ENCODE assay signal across 9 cellular contexts in genomic region chr19:47719047-47719885, GRCh38. TPM values are rescaled to one million over a fixed set of nuclear protein-coding genes. Genes with fewer than 3 reads are reported as not detected.
A peak's percentile ranks its signal among the peaks of the same experiment; 100 is the strongest.
DNase-seq lines count a peak whose midpoint lies in the region; ATAC-seq and TF ChIP-seq lines count a peak whose summit lies in the region.
"Had no signal": no experiment of that assay in that cellular context is flagged by ENCODE, and none has a peak within 500 bp of the region (broad histone marks: within the 10 kb centered on the region; RNA-seq: fewer than 3 reads in every experiment).

No MANE protein-coding gene starts in this region.

- peak overlapping the region in 1 of 2 experiments; percentile 40; a peak in 2 of 4 replicates for H3K4me3 ChIP-seq in SK-N-SH (ENCODE audit: low read depth in 2 of 2, low read length in 1 of 2)
- no peak overlapping the region for H3K4me3 ChIP-seq in trophoblast cell (ENCODE audit: low read depth, low read length)

- no peak for TF ChIP-seq CTCF in SK-N-SH (IDR thresholded peaks at IDR 0.05)

- H2BK120ac ChIP-seq in trophoblast cell (ENCODE audit: insufficient read depth, low read length, poor library complexity) = peak overlapping the region; percentile 11

- H3K14ac ChIP-seq in trophoblast cell (ENCODE audit: low read length) = no peak overlapping the region

- peak overlapping the region; percentile 40 for H4K8ac ChIP-seq in trophoblast cell (ENCODE audit: low read depth, low read length)

- H3K23ac ChIP-seq in trophoblast cell (ENCODE audit: low read length) = no peak overlapping the region

- H3K27ac ChIP-seq in SK-N-SH (ENCODE audit: low read depth in 2 of 2, low read length in 1 of 2) (peak overlapping the region; percentile 94 to 95), trophoblast cell (ENCODE audit: low read depth, low read length) (peak overlapping the region; percentile 51)

- H3K27ac Mint-ChIP-seq in activated CD8-positive, alpha-beta memory T cell treated with anti-CD3 and anti-CD28 coated beads, Interleukin-2, amount 10 ng/mL, durations not matched to agents 7 days and 5 days = no peak overlapping the region

- H2BK5ac ChIP-seq in trophoblast cell (ENCODE audit: low read depth, low read length, poor library complexity) = no peak overlapping the region

- H3K4me3 Mint-ChIP-seq in activated CD8-positive, alpha-beta memory T cell treated with anti-CD3 and anti-CD28 coated beads, Interleukin-2, amount 10 ng/mL, durations not matched to agents 7 days and 5 days = no peak overlapping the region
- H3K4me3 Mint-ChIP-seq: central memory CD8-positive, alpha-beta T cell had no signal

- no peak for TF ChIP-seq RAD21 in SK-N-SH (IDR thresholded peaks at IDR 0.05; ENCODE audit: low read length)

- peaks cover 3% of the 10 kb centered on the region for H3K79me1 ChIP-seq in trophoblast cell (ENCODE audit: low read length)

- H3F3A ChIP-seq in SK-N-SH (replicated peaks; ENCODE audit: insufficient read depth) = peaks cover 35% of the 10 kb centered on the region

- H3K4me1 ChIP-seq in SK-N-SH (ENCODE audit: control insufficient read depth in 1 of 2, insufficient read depth in 2 of 2, low read depth in 1 of 2, low read length in 1 of 2) = peaks cover 19 to 21% of the 10 kb centered on the region in 2 experiments; a peak in 3 of 4 replicates
- peaks cover 9 to 25% of the 10 kb centered on the region in 2 experiments for H3K4me1 ChIP-seq in trophoblast cell (ENCODE audit: control insufficient read depth in 1 of 2, insufficient read depth in 2 of 2, low read length in 2 of 2)

- H3K9ac ChIP-seq in SK-N-SH (peak overlapping the region; percentile 62), trophoblast cell (ENCODE audit: low read length) (no peak overlapping the region)

- ATAC-seq in HG03354 (IDR thresholded peaks at IDR 0.05; ENCODE audit: poor library complexity, severe bottlenecking, unreplicated experiment) = no peak
- no peak for ATAC-seq in GM19455 (IDR thresholded peaks at IDR 0.05; ENCODE audit: unreplicated experiment)
- ATAC-seq in activated CD8-positive, alpha-beta memory T cell treated with anti-CD3 and anti-CD28 coated beads, Interleukin-2, amount 10 ng/mL, durations not matched to agents 7 days and 5 days = no peak

- H3K36me3 ChIP-seq in SK-N-SH (replicated peaks in 1 of 2; ENCODE audit: control insufficient read depth in 1 of 2, insufficient read depth in 2 of 2, low read length in 1 of 2) (peaks cover 0 to 38% of the 10 kb centered on the region in 2 experiments), trophoblast cell (ENCODE audit: control insufficient read depth in 1 of 2, insufficient read depth in 2 of 2, low read length in 2 of 2) (peaks cover 11 to 15% of the 10 kb centered on the region in 2 experiments)

- H3K9me3 ChIP-seq in SK-N-SH (no peaks in the 10 kb centered on the region), trophoblast cell (ENCODE audit: insufficient read depth, low read depth, low read length) (peaks cover 5% of the 10 kb centered on the region)

- no peak overlapping the region for H3K4ac ChIP-seq in trophoblast cell (ENCODE audit: low read depth, low read length)

- H3K9me2 ChIP-seq in SK-N-SH = no peaks in the 10 kb centered on the region

- H2BK12ac ChIP-seq in trophoblast cell (ENCODE audit: low read length) = peak overlapping the region; percentile 68

- peak overlapping the region; percentile 54 for H4K91ac ChIP-seq in trophoblast cell (ENCODE audit: low read depth, low read length)

- peaks cover 87% of the 10 kb centered on the region for H3K79me2 ChIP-seq in SK-N-SH (ENCODE audit: insufficient read depth)
- H3K79me2 ChIP-seq in trophoblast cell (ENCODE audit: control insufficient read depth, insufficient read depth, low read length, poor library complexity) = peaks cover 2% of the 10 kb centered on the region

- peaks cover 11% of the 10 kb centered on the region for H3K27me3 Mint-ChIP-seq in activated CD8-positive, alpha-beta memory T cell treated with anti-CD3 and anti-CD28 coated beads, Interleukin-2, amount 10 ng/mL, durations not matched to agents 7 days and 5 days

- no peaks in the 10 kb centered on the region for H3K9me3 Mint-ChIP-seq in activated CD8-positive, alpha-beta memory T cell treated with anti-CD3 and anti-CD28 coated beads, Interleukin-2, amount 10 ng/mL, durations not matched to agents 7 days and 5 days (ENCODE audit: low read depth)
- H3K9me3 Mint-ChIP-seq: central memory CD8-positive, alpha-beta T cell had no signal

- POLR2A ChIA-PET in SK-N-SH (lab: Yijun Ruan, JAX) = interaction anchor here (0.5 to 1.5 kb wide), 7 partner anchors 16 to 1098 kb away, joined by 3 to 8 read pairs (median 3); partner anchors contain the start of genes INAFM1 and NOP53

- no peaks in the 10 kb centered on the region for H3K4me1 Mint-ChIP-seq in activated CD8-positive, alpha-beta memory T cell treated with anti-CD3 and anti-CD28 coated beads, Interleukin-2, amount 10 ng/mL, durations not matched to agents 7 days and 5 days
- H3K4me1 Mint-ChIP-seq: central memory CD8-positive, alpha-beta T cell had no signal

- DNase-seq in Daoy (ENCODE audit: low read depth) (peak; percentile 92), SK-N-SH (peak; percentile 95), glomerular visceral epithelial cell (ENCODE audit: extremely low spot score) (peak; percentile 95), trophoblast cell (no peak), AML-193 (lab: John Stamatoyannopoulos, UW) (no peak)
- no peak for DNase-seq in activated CD8-positive, alpha-beta memory T cell treated with anti-CD3 and anti-CD28 coated beads, Interleukin-2, amount 10 ng/mL, durations not matched to agents 7 days and 5 days

- H4K20me1 ChIP-seq in SK-N-SH (ENCODE audit: insufficient read depth) = peaks cover 7% of the 10 kb centered on the region; the same call in 1 of the 2 replicates

- H2AFZ ChIP-seq in SK-N-SH (ENCODE audit: low read depth) = no peak overlapping the region
- H2AFZ ChIP-seq in trophoblast cell (ENCODE audit: insufficient read depth, low read length, poor library complexity) = peak overlapping the region; percentile 37

- no peak overlapping the region for H3K18ac ChIP-seq in trophoblast cell (ENCODE audit: low read length)

- H2AK5ac ChIP-seq in trophoblast cell (ENCODE audit: low read length) = no peak overlapping the region

- WGBS in SK-N-SH (ENCODE audit: low lambda C conversion rate) = 4% methylated on average over 21 of the region's 27 CpGs
- no CpG with 5 or more reads among the region's 27 CpGs for WGBS in trophoblast cell (ENCODE audit: extremely low coverage, insufficient coverage, insufficient read length)

- peak overlapping the region; percentile 49 for H4K12ac ChIP-seq in trophoblast cell (ENCODE audit: low read depth, low read length)

- H3K36me3 Mint-ChIP-seq in activated CD8-positive, alpha-beta memory T cell treated with anti-CD3 and anti-CD28 coated beads, Interleukin-2, amount 10 ng/mL, durations not matched to agents 7 days and 5 days = no peaks in the 10 kb centered on the region

- peak; percentile 57 to 79; a peak in 2 of 4 replicates for TF ChIP-seq EP300 in SK-N-SH (IDR thresholded peaks at IDR 0.05; ENCODE audit: borderline replicate concordance in 1 of 2, low read depth in 1 of 2, low read length in 1 of 2)

- H3K27me3 ChIP-seq in SK-N-SH (ENCODE audit: insufficient read depth) (no peaks in the 10 kb centered on the region), trophoblast cell (ENCODE audit: insufficient read depth, low read length) (no peaks in the 10 kb centered on the region)

- CTCF ChIA-PET in SK-N-SH (lab: Yijun Ruan, JAX) = interaction anchor here (0.6 to 23.1 kb wide), 7 partner anchors 9 to 283 kb away, joined by 3 to 475 read pairs (median 4); partner anchors contain the start of genes NAPA and NOP53
- CTCF ChIA-PET in activated CD8-positive, alpha-beta memory T cell treated with anti-CD3 and anti-CD28 coated beads, Interleukin-2, amount 10 ng/mL, durations not matched to agents 7 days and 5 days (lab: Charles Lee) = no interaction called here

- H3K4me2 ChIP-seq in SK-N-SH (peak overlapping the region; percentile 84), trophoblast cell (ENCODE audit: low read length) (no peak overlapping the region)

TF ChIP-seq in SK-N-SH, 30 proteins besides CTCF, POLR2A, EP300 and RAD21 (continues in another document):
- no peak for TF ChIP-seq NRF1 (IDR thresholded peaks at IDR 0.05; ENCODE audit: low read depth, low read length)
- TF ChIP-seq YY1 (IDR thresholded peaks at IDR 0.05; ENCODE audit: low read depth) = peak; percentile 44; the same call in 1 of the 2 replicates
- peak; percentile 72 for TF ChIP-seq USF2 (IDR thresholded peaks at IDR 0.05; ENCODE audit: borderline replicate concordance, low read depth, low read length)
- TF ChIP-seq CHD2 (IDR thresholded peaks at IDR 0.05; ENCODE audit: low read length, partially characterized antibody) = no peak

RNA-seq across cellular contexts. Expression of gene EHD2, which starts 6.0 kb away (rescaled TPM):
- 7.4 and 9.7 TPM in 2 replicates for total RNA-seq in Daoy (2014; rRNA removed; shearing (Covaris generic))
- polyA plus RNA-seq in SK-N-SH (2012; rRNA removed) = 26.3 and 55.5 TPM in 2 replicates
- polyA plus RNA-seq in SK-N-SH (2012; cell fraction: cytosol; rRNA removed) = 28.1 and 43.3 TPM in 2 replicates
- 47.4 and 49.0 TPM in 2 replicates for polyA plus RNA-seq in SK-N-SH (2012; cell fraction: nucleus; rRNA removed)
- 47.6 and 50.3 TPM in 2 replicates for polyA plus RNA-seq in trophoblast cell (2013)
- total RNA-seq in activated CD8-positive, alpha-beta memory T cell treated with anti-CD3 and anti-CD28 coated beads, Interleukin-2, amount 10 ng/mL, durations not matched to agents 7 days and 5 days = under 1 TPM in 1 of 2 experiments, not detected in 1; 0.07 TPM

RNA-seq across cellular contexts. Expression of gene NOP53, which starts 26.1 kb away (rescaled TPM):
- total RNA-seq in Daoy (2014; rRNA removed; shearing (Covaris generic)) = 48.0 and 56.6 TPM in 2 replicates
- polyA plus RNA-seq in SK-N-SH (2012; rRNA removed) = 198 and 275 TPM in 2 replicates
- 210 and 240 TPM in 2 replicates for polyA plus RNA-seq in SK-N-SH (2012; cell fraction: cytosol; rRNA removed)
- 139 and 241 TPM in 2 replicates for polyA plus RNA-seq in SK-N-SH (2012; cell fraction: nucleus; rRNA removed)
- 244 and 253 TPM in 2 replicates for polyA plus RNA-seq in trophoblast cell (2013)
- 100 to 1,000 TPM; 225 to 227 TPM for total RNA-seq in activated CD8-positive, alpha-beta memory T cell treated with anti-CD3 and anti-CD28 coated beads, Interleukin-2, amount 10 ng/mL, durations not matched to agents 7 days and 5 days

RNA-seq across cellular contexts. Expression of gene SELENOW, which starts 59.2 kb away (rescaled TPM):
- total RNA-seq in Daoy (2014; rRNA removed; shearing (Covaris generic)) = 239 and 251 TPM in 2 replicates
- polyA plus RNA-seq in SK-N-SH (2012; rRNA removed) = 316 and 335 TPM in 2 replicates
- polyA plus RNA-seq in SK-N-SH (2012; cell fraction: cytosol; rRNA removed) = 276 and 313 TPM in 2 replicates
- 108 and 116 TPM in 2 replicates for polyA plus RNA-seq in SK-N-SH (2012; cell fraction: nucleus; rRNA removed)
- 469 and 476 TPM in 2 replicates for polyA plus RNA-seq in trophoblast cell (2013)
- 100 to 1,000 TPM in 1 of 2 experiments, 10 to 100 TPM in 1; 94.2 to 133 TPM for total RNA-seq in activated CD8-positive, alpha-beta memory T cell treated with anti-CD3 and anti-CD28 coated beads, Interleukin-2, amount 10 ng/mL, durations not matched to agents 7 days and 5 days

Comparison
In these comparisons a context has a peak if more than half of its experiments do, and no peak if none do; other contexts are left out.
1. DNase-seq: peak in Daoy (single experiment), SK-N-SH (single experiment) and glomerular visceral epithelial cell (single experiment); none in trophoblast cell (0 of 2), AML-193 (0 of 2) and activated CD8-positive, alpha-beta memory T cell treated with anti-CD3 and anti-CD28 coated beads, Interleukin-2, amount 10 ng/mL, durations not matched to agents 7 days and 5 days (single experiment).